Comparison of ENCODE assay signal across 11 cellular contexts in the genomic region with DNA sequence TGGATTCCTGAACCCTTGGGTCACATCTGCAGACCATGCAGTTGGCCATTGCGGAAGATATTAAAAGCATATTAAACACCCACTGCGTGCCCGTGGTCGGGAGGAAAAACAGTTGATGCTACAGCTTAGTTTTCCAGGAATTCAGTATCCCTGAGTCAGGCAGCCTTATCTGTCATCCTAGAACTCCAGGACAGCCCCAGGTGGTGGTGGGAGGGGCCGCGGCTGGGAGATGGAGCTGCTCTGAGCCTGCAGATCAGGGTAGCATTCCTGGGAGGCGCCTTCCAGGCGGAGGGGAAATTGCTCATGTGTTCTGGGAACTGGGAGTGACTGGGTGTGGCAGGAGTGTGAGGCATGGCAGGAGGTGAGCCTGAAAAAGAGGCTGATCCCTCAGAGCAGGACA.
DNase-seq lines count a peak whose midpoint lies in the region; TF ChIP-seq lines count a peak whose summit lies in the region.
"Had no signal": no experiment of that assay in that cellular context is flagged by ENCODE, and none has a peak within 500 bp of the region (broad histone marks: within the 10 kb centered on the region; RNA-seq: fewer than 3 reads in every experiment).

No MANE protein-coding gene starts in this region.

- H3K9me3 ChIP-seq in PC-9 (ENCODE audit: insufficient read depth, low read depth): no peaks in the 10 kb centered on the region

- H3K4me3 ChIP-seq in PC-9 (no peak overlapping the region), fibroblast of villous mesenchyme (ENCODE audit: low read depth, low read length) (no peak overlapping the region)

- peaks cover 11% of the 10 kb centered on the region for H3K4me1 ChIP-seq in PC-9 (replicated peaks; ENCODE audit: insufficient read depth)

- TF ChIP-seq CTCF in PC-9 (conservative IDR thresholded peaks at IDR 0.05) (no peak), fibroblast of villous mesenchyme (IDR thresholded peaks at IDR 0.05; ENCODE audit: insufficient read depth, low read depth, low read length) (no peak)

- no peaks in the 10 kb centered on the region for H3K9me2 ChIP-seq in PC-9 (ENCODE audit: insufficient read depth)

- peaks cover 20% of the 10 kb centered on the region; the same call in 1 of the 2 replicates for H4K20me1 ChIP-seq in PC-9 (ENCODE audit: insufficient read depth)

- BruUV-seq in PC-9 (replicated peaks; lab: Mats Ljungman, UMichigan): no TSS peak

- H3F3A ChIP-seq in PC-9 (ENCODE audit: insufficient read depth, low read depth): peaks cover 8% of the 10 kb centered on the region; the same call in 1 of the 2 replicates

- H3K4me2 ChIP-seq in PC-9: no peak overlapping the region

- no peak overlapping the region for H3K27ac ChIP-seq in PC-9

- no peaks in the 10 kb centered on the region for H3K79me2 ChIP-seq in PC-9 (ENCODE audit: low read depth)

- CTCF ChIA-PET in PC-9 (lab: Charles Lee): interaction anchor here (0.5 to 0.7 kb wide), 2 partner anchors 88 to 489 kb away, joined by 3 to 6 read pairs; no protein-coding TSS in a partner anchor

- no peaks in the 10 kb centered on the region for H3K36me3 ChIP-seq in PC-9 (ENCODE audit: low read depth)

- H2AFZ ChIP-seq in PC-9: no peak overlapping the region

- DNase-seq in ELF-1 (ENCODE audit: low read depth, low spot score): peak; percentile 97
- peak; percentile 66 to 88 for DNase-seq in PC-9
- peak; percentile 73 for DNase-seq in fibroblast of villous mesenchyme (ENCODE audit: low read depth)
- DNase-seq in non-pigmented ciliary epithelial cell (ENCODE audit: low read depth): peak; percentile 23
- DNase-seq in stimulated activated naive CD4-positive, alpha-beta T cell (lab: John Stamatoyannopoulos, UW): no peak
- no peak for DNase-seq in stimulated activated CD4-positive, alpha-beta T cell treated with anti-CD3 and anti-CD28 coated beads, Interleukin-1b, Interleukin-23, amount 100 ng/mL, for 48 hours
- DNase-seq in central memory CD4-positive, alpha-beta T cell: no peak
- DNase-seq in DMS53 (lab: John Stamatoyannopoulos, UW): no peak
- DNase-seq: activated CD8-positive, alpha-beta memory T cell treated with anti-CD3 and anti-CD28 coated beads, Interleukin-2, amount 50 U/mL, for 4 hours; GDM1; SHP77 had no signal

- H3K27me3 ChIP-seq in PC-9 (ENCODE audit: insufficient read depth, low read depth): no peaks in the 10 kb centered on the region

- POLR2A ChIA-PET in PC-9 (lab: Charles Lee; ENCODE audit: unreplicated experiment): interaction anchor here (0.6 to 0.7 kb wide), 3 partner anchors 76 to 255 kb away, joined by 4 to 6 read pairs (median 4); no protein-coding TSS in a partner anchor

- intact Hi-C loops in PC-9 (cut with micrococcal nuclease; ENCODE audit: unreplicated experiment): loop anchor here (5.0 to 10.0 kb wide), 2 partner anchors 59 to 206 kb away; no protein-coding TSS in a partner anchor

Comparison
In these comparisons a context has a peak if more than half of its experiments do, and no peak if none do; other contexts are left out.
1. DNase-seq: peak in ELF-1 (single experiment), PC-9 (2 of 2), fibroblast of villous mesenchyme (single experiment) and non-pigmented ciliary epithelial cell (single experiment); none in stimulated activated naive CD4-positive, alpha-beta T cell (0 of 6), stimulated activated CD4-positive, alpha-beta T cell treated with anti-CD3 and anti-CD28 coated beads, Interleukin-1b, Interleukin-23, amount 100 ng/mL, for 48 hours (single experiment), central memory CD4-positive, alpha-beta T cell (single experiment) and DMS53 (single experiment).